14 cellular contexts compared by ENCODE assay signal in genomic region chr19:13937479-13938360, GRCh38. TPM values are rescaled to one million over a fixed set of nuclear protein-coding genes. Genes with fewer than 3 reads are reported as not detected.
DNase-seq lines count a peak whose midpoint lies in the region; ATAC-seq and TF ChIP-seq lines count a peak whose summit lies in the region.
"Had no signal": no experiment of that assay in that cellular context is flagged by ENCODE, and none has a peak within 500 bp of the region (broad histone marks: within the 10 kb centered on the region; RNA-seq: fewer than 3 reads in every experiment).

No MANE protein-coding gene starts in this region.

- peak; percentile 17 for DNase-seq in EL
- no peak for DNase-seq in Panc1 (ENCODE audit: low read depth, low spot score)
- peak; percentile 15 for DNase-seq in fibroblast of peridontal ligament (ENCODE audit: extremely low read depth)
- DNase-seq in sciatic nerve (ENCODE audit: low spot score), result no peak
- DNase-seq in hepatic stellate cell (ENCODE audit: low spot score), result no peak
- no peak for DNase-seq in NCI-H2196 (lab: John Stamatoyannopoulos, UW; ENCODE audit: unreplicated experiment)
- DNase-seq: activated naive CD8-positive, alpha-beta T cell treated with anti-CD3 and anti-CD28 coated beads for 36 hours; COR-L47; NCI-H526 treated with DMSO at 0.1 percent for 48 hours; T-cell had no signal

- BruUV-seq in Panc1 (replicated peaks; lab: Mats Ljungman, UMichigan), result no TSS peak

- peak overlapping the region in 1 of 2 experiments; percentile 32; a peak in 2 of 4 replicates for H3K4me3 ChIP-seq in Panc1 (ENCODE audit: low read depth in 2 of 2, low read length in 2 of 2)
- H3K4me3 ChIP-seq: GM12878 had no signal

- ATAC-seq in Panc1, result peak; percentile 67
- peak; percentile 4 for ATAC-seq in sciatic nerve
- no peak for ATAC-seq in GM19452 (IDR thresholded peaks at IDR 0.05; ENCODE audit: unreplicated experiment)
- ATAC-seq in HG02884 (IDR thresholded peaks at IDR 0.05; ENCODE audit: unreplicated experiment), result no peak
- ATAC-seq: GM12878, T-cell had no signal

- no peaks in the 10 kb centered on the region for H3K27me3 ChIP-seq in Panc1 (ENCODE audit: control insufficient read depth, insufficient read depth, low read length)

- POLR2A ChIA-PET in Panc1 (lab: Charles Lee), result no interaction called here

- no peak overlapping the region for H3K27ac ChIP-seq in Panc1 (ENCODE audit: low read length)

- peaks cover 5% of the 10 kb centered on the region for H3K4me1 ChIP-seq in Panc1 (ENCODE audit: control insufficient read depth, insufficient read depth, low read length)

- H3K9me3 ChIP-seq in Panc1 (ENCODE audit: control insufficient read depth, insufficient read depth, low read depth, low read length), result no peaks in the 10 kb centered on the region

- intact Hi-C loops in Panc1 (cut with micrococcal nuclease; ENCODE audit: unreplicated experiment) (no loop called here), sciatic nerve (cut with DNase I) (no loop called here)

- CTCF ChIA-PET in Panc1 (lab: Charles Lee), result no interaction called here

- H3K36me3 ChIP-seq in Panc1 (ENCODE audit: control insufficient read depth, insufficient read depth, low read length), result no peaks in the 10 kb centered on the region

- in situ Hi-C loops in Panc1 (cut with HindIII; ENCODE audit: low pct_unique_long_range_greater_than_20kb, low sequenced_read_pairs), result no loop called here

- TF ChIP-seq CTCF in Panc1 (IDR thresholded peaks at IDR 0.05), result no peak

RNA-seq across cellular contexts. Expression of gene PODNL1, which starts 0.5 kb away (rescaled TPM):
- 1.4 TPM for total RNA-seq in Panc1 (2021; ENCODE audit: unreplicated experiment)
- polyA plus RNA-seq in Panc1 (2012; ENCODE audit: insufficient read length), result 1.3 TPM
- 17.8 TPM for total RNA-seq in sciatic nerve
- total RNA-seq: activated naive CD8-positive, alpha-beta T cell treated with anti-CD3 and anti-CD28 coated beads for 36 hours; GM12878; omental fat pad had no signal

RNA-seq across cellular contexts. Expression of gene DCAF15, which starts 14.6 kb away (rescaled TPM):
- 38.8 TPM for total RNA-seq in Panc1 (2021; ENCODE audit: unreplicated experiment)
- polyA plus RNA-seq in Panc1 (2012; ENCODE audit: insufficient read length), result 36.7 TPM
- 24.7 TPM for total RNA-seq in sciatic nerve

RNA-seq across cellular contexts. Expression of gene CC2D1A, which starts 31.7 kb away (rescaled TPM):
- total RNA-seq in Panc1 (2021; ENCODE audit: unreplicated experiment) (28.0 TPM), sciatic nerve (45.3 TPM)
- 30.8 TPM for polyA plus RNA-seq in Panc1 (2012; ENCODE audit: insufficient read length)

RNA-seq across cellular contexts. Expression of gene BRME1, which starts 31.8 kb away (rescaled TPM):
- total RNA-seq in Panc1 (2021; ENCODE audit: unreplicated experiment) (6.5 TPM), sciatic nerve (3.4 TPM)
- polyA plus RNA-seq in Panc1 (2012; ENCODE audit: insufficient read length), result 10.9 TPM

Comparison
In these comparisons a context has a peak if more than half of its experiments do, and no peak if none do; other contexts are left out.
1. DNase-seq: peak in EL (single experiment) and fibroblast of peridontal ligament (single experiment); none in Panc1 (single experiment), sciatic nerve (single experiment), hepatic stellate cell (single experiment) and NCI-H2196 (single experiment).
2. ATAC-seq: peak in Panc1 (single experiment) and sciatic nerve (single experiment); none in GM19452 (single experiment) and HG02884 (single experiment).